ENCODE assay signal across 14 cellular contexts in the genomic region with DNA sequence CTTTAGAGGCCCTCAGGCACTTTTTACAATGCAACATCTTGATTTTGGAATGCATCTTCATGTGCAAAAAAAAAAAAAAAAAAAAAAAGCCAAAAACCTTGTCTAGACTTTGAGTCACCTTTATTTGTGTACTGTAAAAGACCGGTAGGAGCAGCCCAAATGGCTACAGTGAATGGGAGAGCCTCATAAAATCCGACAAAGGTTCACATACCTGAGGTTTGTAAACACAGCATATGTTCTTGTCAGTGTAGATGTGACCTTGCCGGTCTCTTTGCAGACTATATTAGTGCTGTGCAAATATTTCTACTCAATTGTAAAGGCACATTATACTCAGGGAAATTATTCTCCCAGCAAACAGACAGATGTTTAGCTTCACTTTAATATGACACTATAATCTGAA.
A peak's percentile ranks its signal among the peaks of the same experiment; 100 is the strongest.
DNase-seq lines count a peak whose midpoint lies in the region; TF ChIP-seq lines count a peak whose summit lies in the region.
"Had no signal": no experiment of that assay in that cellular context is flagged by ENCODE, and none has a peak within 500 bp of the region (broad histone marks: within the 10 kb centered on the region; RNA-seq: fewer than 3 reads in every experiment).

No MANE protein-coding gene starts in this region.

- peak; percentile 35 for DNase-seq in NCI-H345 (lab: John Stamatoyannopoulos, UW)
- no peak for DNase-seq in NCI-H345 treated with DMSO at 0.1 percent for 48 hours (lab: John Stamatoyannopoulos, UW; ENCODE audit: unreplicated experiment)
- DNase-seq in NCI-H69 (lab: John Stamatoyannopoulos, UW) = peak; percentile 46
- DNase-seq in colonic mucosa = peak; percentile 46
- peak; percentile 61 for DNase-seq in prostate gland (ENCODE audit: low spot score)
- DNase-seq in ascending aorta (ENCODE audit: low spot score in 2 of 2) = no peak
- DNase-seq in AML-193 (lab: John Stamatoyannopoulos, UW) = no peak
- no peak for DNase-seq in DMS114 treated with DMSO at 0.1 percent for 48 hours (lab: John Stamatoyannopoulos, UW; ENCODE audit: unreplicated experiment)
- DNase-seq: C1 segment of cervical spinal cord, DMS79 treated with DMSO at 0.1 percent for 48 hours, MM.1S, NCI-H187 treated with DMSO at 0.1 percent for 48 hours, NCI-H2227 treated with DMSO at 0.1 percent for 48 hours, RPMI8226 had no signal

- no peaks in the 10 kb centered on the region for H3K4me1 ChIP-seq in colonic mucosa
- H3K4me1 ChIP-seq in prostate gland (replicated peaks) = no peaks in the 10 kb centered on the region
- no peaks in the 10 kb centered on the region for H3K4me1 ChIP-seq in ascending aorta

- H3K27me3 ChIP-seq in colonic mucosa (no peaks in the 10 kb centered on the region), prostate gland (replicated peaks; ENCODE audit: insufficient read depth) (no peaks in the 10 kb centered on the region), ascending aorta (no peaks in the 10 kb centered on the region)

- no peaks in the 10 kb centered on the region for H3K9me3 ChIP-seq in colonic mucosa
- H3K9me3 ChIP-seq in prostate gland = no peaks in the 10 kb centered on the region
- no peaks in the 10 kb centered on the region for H3K9me3 ChIP-seq in ascending aorta

- no peak overlapping the region for H3K9ac ChIP-seq in colonic mucosa (ENCODE audit: low read depth in 2 of 2, low read length in 2 of 2)

- no peak for TF ChIP-seq POLR2A in prostate gland (IDR thresholded peaks at IDR 0.05)

- no peak overlapping the region for H3K4me3 ChIP-seq in colonic mucosa
- H3K4me3 ChIP-seq in prostate gland = no peak overlapping the region
- no peak overlapping the region for H3K4me3 ChIP-seq in ascending aorta

- WGBS in prostate gland = 18% methylated on average over 3 of the region's 3 CpGs

- TF ChIP-seq CTCF in colonic mucosa (IDR thresholded peaks at IDR 0.05) (no peak), prostate gland (IDR thresholded peaks at IDR 0.05) (no peak), ascending aorta (IDR thresholded peaks at IDR 0.05) (no peak)

- H3K36me3 ChIP-seq in colonic mucosa (no peaks in the 10 kb centered on the region), prostate gland (no peaks in the 10 kb centered on the region), ascending aorta (no peaks in the 10 kb centered on the region)

- intact Hi-C loops in colonic mucosa (cut with DNase I) = no loop called here
- intact Hi-C loops in prostate gland (cut with DNase I) = no loop called here
- intact Hi-C loops in ascending aorta (cut with DNase I) = no loop called here

- H3K27ac ChIP-seq in colonic mucosa = no peak overlapping the region
- H3K27ac ChIP-seq in prostate gland = no peak overlapping the region
- no peak overlapping the region for H3K27ac ChIP-seq in ascending aorta

Comparison
In these comparisons a context has a peak if more than half of its experiments do, and no peak if none do; other contexts are left out.
1. DNase-seq: peak in NCI-H345 (single experiment), NCI-H69 (single experiment), colonic mucosa (single experiment) and prostate gland (single experiment); none in NCI-H345 treated with DMSO at 0.1 percent for 48 hours (single experiment), ascending aorta (0 of 2), AML-193 (0 of 2) and DMS114 treated with DMSO at 0.1 percent for 48 hours (single experiment).